1 cellular context compared by ENCODE assay signal in the genomic region with DNA sequence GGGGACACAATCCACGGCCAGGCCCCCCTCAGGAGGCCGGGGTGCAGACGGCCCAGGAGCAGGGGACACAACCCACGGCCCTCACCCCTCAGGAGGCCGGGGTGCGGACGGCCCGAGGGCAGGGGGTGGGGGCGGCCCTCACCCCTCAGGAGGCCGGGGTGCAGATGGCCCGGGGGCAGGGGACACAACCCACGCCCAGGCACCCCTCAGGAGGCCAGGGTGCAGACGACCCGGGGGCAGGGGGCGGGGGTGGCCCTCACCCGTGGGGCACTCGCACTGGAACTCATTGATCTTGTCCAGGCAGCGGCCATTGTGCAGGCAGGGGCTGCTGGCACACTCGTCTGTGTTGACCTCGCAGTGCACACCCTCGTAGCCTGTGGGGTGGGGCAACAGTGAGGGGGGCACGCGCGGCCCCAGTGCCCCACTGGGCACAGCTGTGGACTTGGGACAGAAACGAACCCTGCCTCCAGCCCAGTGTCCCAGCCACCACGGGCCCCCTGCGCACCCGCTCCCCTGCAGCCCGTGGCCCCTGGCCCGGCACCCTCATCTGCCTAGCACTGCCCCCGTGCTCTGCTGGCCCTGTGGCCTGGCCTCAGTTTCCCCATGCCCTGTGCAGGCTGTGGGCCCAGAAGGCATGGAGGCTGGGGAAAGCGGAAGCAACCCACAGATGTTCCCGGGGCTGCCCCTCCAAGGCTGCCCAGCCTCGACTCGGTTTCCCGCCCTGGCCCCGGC.
TF ChIP-seq lines count a peak whose summit lies in the region.

No MANE protein-coding gene starts in this region.

TF ChIP-seq in SK-N-SH treated with all-trans-retinoic acid at 6 μM for 48 hours, 23 proteins besides CTCF, POLR2A, EP300 and RAD21 (continued from another document):
- TF ChIP-seq, protein P1, sequence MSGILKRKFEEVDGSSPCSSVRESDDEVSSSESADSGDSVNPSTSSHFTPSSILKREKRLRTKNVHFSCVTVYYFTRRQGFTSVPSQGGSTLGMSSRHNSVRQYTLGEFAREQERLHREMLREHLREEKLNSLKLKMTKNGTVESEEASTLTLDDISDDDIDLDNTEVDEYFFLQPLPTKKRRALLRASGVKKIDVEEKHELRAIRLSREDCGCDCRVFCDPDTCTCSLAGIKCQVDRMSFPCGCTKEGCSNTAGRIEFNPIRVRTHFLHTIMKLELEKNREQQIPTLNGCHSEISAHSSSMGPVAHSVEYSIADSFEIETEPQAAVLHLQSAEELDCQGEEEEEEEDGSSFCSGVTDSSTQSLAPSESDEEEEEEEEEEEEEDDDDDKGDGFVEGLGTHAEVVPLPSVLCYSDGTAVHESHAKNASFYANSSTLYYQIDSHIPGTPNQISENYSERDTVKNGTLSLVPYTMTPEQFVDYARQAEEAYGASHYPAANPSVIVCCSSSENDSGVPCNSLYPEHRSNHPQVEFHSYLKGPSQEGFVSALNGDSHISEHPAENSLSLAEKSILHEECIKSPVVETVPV (CRISPR knock-in tag; IDR thresholded peaks at IDR 0.05) = no peak
- no peak for TF ChIP-seq TOX (CRISPR knock-in tag; IDR thresholded peaks at IDR 0.05; ENCODE audit: borderline replicate concordance)
- TF ChIP-seq GLIS3 (CRISPR knock-in tag; IDR thresholded peaks at IDR 0.05) = no peak
TF ChIP-seq in SK-N-SH treated with all-trans-retinoic acid at 6 μM for 48 hours: peak in this region for 0.
